ENCODE assay signal across 7 cellular contexts in genomic region chr2:166677996-166678395, GRCh38.
"Had no signal": no experiment of that assay in that cellular context is flagged by ENCODE, and none has a peak within 500 bp of the region (broad histone marks: within the 10 kb centered on the region; RNA-seq: fewer than 3 reads in every experiment).

No MANE protein-coding gene starts in this region.

- H3K4me1 ChIP-seq: HAP-1 had no signal

- H3K4me2 ChIP-seq: GM23338, KMS-11 had no signal

- H3K36me3 ChIP-seq: HAP-1 had no signal

- H3K9ac ChIP-seq: KMS-11 had no signal

- H3K27ac ChIP-seq: HL-60, KMS-11 had no signal

- H2AFZ ChIP-seq: GM23338 had no signal

- DNase-seq: H7, HFFc6 had no signal

- ATAC-seq: GM23338, HCT116 had no signal

- H3K4me3 ChIP-seq: GM23338, HAP-1 had no signal
